ENCODE assay signal across 26 cellular contexts in the genomic region with DNA sequence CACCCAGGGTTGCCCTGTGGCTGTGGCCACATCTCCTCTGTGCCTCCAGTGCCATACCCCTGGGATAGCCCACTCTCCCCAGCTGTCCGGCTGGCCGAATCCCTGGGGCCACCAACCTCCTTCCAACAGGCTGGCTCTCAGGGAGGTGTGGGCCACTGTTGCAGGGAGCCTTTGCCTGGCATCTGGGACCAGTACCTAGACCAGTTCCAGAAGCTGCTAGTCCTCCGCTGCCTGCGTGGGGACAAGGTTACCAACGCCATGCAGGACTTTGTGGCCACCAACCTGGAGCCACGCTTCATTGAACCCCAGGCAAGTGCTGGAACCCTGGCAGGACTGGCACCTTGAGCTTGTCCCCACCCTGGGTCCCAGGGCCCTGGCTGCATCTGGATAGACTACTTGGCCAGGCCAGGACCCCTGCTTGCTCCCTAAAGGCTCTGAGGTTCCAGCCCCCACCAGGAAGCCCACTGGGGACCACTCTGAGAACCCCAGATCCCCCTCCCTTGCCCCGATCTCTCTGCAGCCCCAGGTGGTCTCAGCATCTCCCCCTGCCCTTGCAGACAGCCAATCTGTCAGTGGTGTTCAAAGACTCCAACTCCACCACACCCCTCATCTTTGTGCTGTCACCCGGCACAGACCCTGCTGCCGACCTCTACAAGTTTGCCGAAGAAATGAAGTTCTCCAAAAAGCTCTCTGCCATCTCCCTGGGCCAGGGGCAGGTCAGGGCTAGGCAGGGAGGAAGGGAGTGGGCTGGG.
"Had no signal": no experiment of that assay in that cellular context is flagged by ENCODE, and none has a peak within 500 bp of the region (broad histone marks: within the 10 kb centered on the region; RNA-seq: fewer than 3 reads in every experiment).

No MANE protein-coding gene starts in this region.

- H3K4me3 ChIP-seq: body of pancreas, cardiac muscle cell, colonic mucosa, dorsolateral prefrontal cortex, esophagus squamous epithelium, gastrocnemius medialis, lung, SK-N-MC, tibial nerve had no signal

- H3K27ac Mint-ChIP-seq: activated CD4-positive, alpha-beta memory T cell treated with anti-CD3 and anti-CD28 coated beads, Interleukin-2, amount 10 ng/mL, durations not matched to agents 7 days and 5 days; activated CD4-positive, alpha-beta T cell treated with anti-CD3 and anti-CD28 coated beads, Interleukin-2, amount 10 ng/mL, durations not matched to agents 24 days and 14 days; activated naive CD8-positive, alpha-beta T cell treated with anti-CD3 and anti-CD28 coated beads, Interleukin-2, amount 50 U/mL, for 24 hours; activated T-helper 1 cell treated with anti-CD3 and anti-CD28 coated beads, Interleukin-12 subunit alpha, Interleukin-12 subunit beta, Interleukin-2, Interleukin-4 antibody, amounts not matched to agents 30 ng/mL and 10 ng/mL and 1 ng/mL, durations not matched to agents 14 hours and 24 hours and 36 hours; nephron had no signal

- H3K27ac ChIP-seq: body of pancreas, cardiac muscle cell, colonic mucosa, dorsolateral prefrontal cortex, esophagus squamous epithelium, gastrocnemius medialis, SK-N-MC, tibial nerve, VCaP had no signal

- ATAC-seq: activated CD4-positive, CD25-positive, alpha-beta regulatory T cell treated with anti-CD3 and anti-CD28 coated beads, Interleukin-2, amount 50 U/mL, for 24 hours; activated naive CD8-positive, alpha-beta T cell treated with anti-CD3 and anti-CD28 coated beads, Interleukin-2, amount 50 U/mL, for 24 hours; body of pancreas; effector memory CD8-positive, alpha-beta T cell; gastrocnemius medialis; left colon had no signal

- H3K27me3 ChIP-seq: body of pancreas, cardiac muscle cell, colonic mucosa, dorsolateral prefrontal cortex, esophagus squamous epithelium, gastrocnemius medialis, tibial nerve had no signal

- H3K4me1 Mint-ChIP-seq: activated CD4-positive, alpha-beta memory T cell treated with anti-CD3 and anti-CD28 coated beads, Interleukin-2, amount 10 ng/mL, durations not matched to agents 7 days and 5 days; activated CD4-positive, alpha-beta T cell treated with anti-CD3 and anti-CD28 coated beads, Interleukin-2, amount 10 ng/mL, durations not matched to agents 24 days and 14 days; activated naive CD8-positive, alpha-beta T cell treated with anti-CD3 and anti-CD28 coated beads, Interleukin-2, amount 50 U/mL, for 24 hours; nephron had no signal

- H3K9me3 ChIP-seq: body of pancreas, colonic mucosa, esophagus squamous epithelium, gastrocnemius medialis, tibial nerve had no signal

- H3K36me3 ChIP-seq: cardiac muscle cell, colonic mucosa had no signal

- H3K4me1 ChIP-seq: colonic mucosa, gastrocnemius medialis, tibial nerve had no signal

- H3K27me3 Mint-ChIP-seq: activated CD4-positive, alpha-beta memory T cell treated with anti-CD3 and anti-CD28 coated beads, Interleukin-2, amount 10 ng/mL, durations not matched to agents 7 days and 5 days; activated CD4-positive, alpha-beta T cell treated with anti-CD3 and anti-CD28 coated beads, Interleukin-2, amount 10 ng/mL, durations not matched to agents 24 days and 14 days; activated naive CD8-positive, alpha-beta T cell treated with anti-CD3 and anti-CD28 coated beads, Interleukin-2, amount 50 U/mL, for 24 hours; effector memory CD8-positive, alpha-beta T cell had no signal

- H3K4me3 Mint-ChIP-seq: activated CD4-positive, alpha-beta memory T cell treated with anti-CD3 and anti-CD28 coated beads, Interleukin-2, amount 10 ng/mL, durations not matched to agents 7 days and 5 days; activated CD4-positive, alpha-beta T cell treated with anti-CD3 and anti-CD28 coated beads, Interleukin-2, amount 10 ng/mL, durations not matched to agents 24 days and 14 days; activated naive CD8-positive, alpha-beta T cell treated with anti-CD3 and anti-CD28 coated beads, Interleukin-2, amount 50 U/mL, for 24 hours; activated T-helper 1 cell treated with anti-CD3 and anti-CD28 coated beads, Interleukin-12 subunit alpha, Interleukin-12 subunit beta, Interleukin-2, Interleukin-4 antibody, amounts not matched to agents 30 ng/mL and 10 ng/mL and 1 ng/mL, durations not matched to agents 14 hours and 24 hours and 36 hours; effector memory CD8-positive, alpha-beta T cell; nephron had no signal

- H3K9me3 Mint-ChIP-seq: activated CD4-positive, alpha-beta memory T cell treated with anti-CD3 and anti-CD28 coated beads, Interleukin-2, amount 10 ng/mL, durations not matched to agents 7 days and 5 days; activated CD4-positive, alpha-beta T cell treated with anti-CD3 and anti-CD28 coated beads, Interleukin-2, amount 10 ng/mL, durations not matched to agents 24 days and 14 days; activated naive CD8-positive, alpha-beta T cell treated with anti-CD3 and anti-CD28 coated beads, Interleukin-2, amount 50 U/mL, for 24 hours; activated T-helper 1 cell treated with anti-CD3 and anti-CD28 coated beads, Interleukin-12 subunit alpha, Interleukin-12 subunit beta, Interleukin-2, Interleukin-4 antibody, amounts not matched to agents 30 ng/mL and 10 ng/mL and 1 ng/mL, durations not matched to agents 14 hours and 24 hours and 36 hours; effector memory CD8-positive, alpha-beta T cell; nephron had no signal

- DNase-seq: activated CD4-positive, alpha-beta memory T cell treated with anti-CD3 and anti-CD28 coated beads, Interleukin-2, amount 10 ng/mL, durations not matched to agents 7 days and 5 days; activated CD4-positive, alpha-beta T cell treated with anti-CD3 and anti-CD28 coated beads, Interleukin-2, amount 10 ng/mL, durations not matched to agents 24 days and 14 days; activated gamma-delta T cell; activated naive CD4-positive, alpha-beta T cell treated with anti-CD3 and anti-CD28 coated beads, Interleukin-2, amount 50 U/mL, for 16 hours; activated naive CD8-positive, alpha-beta T cell treated with anti-CD3 and anti-CD28 coated beads, Interleukin-2, amount 50 U/mL, for 24 hours; body of pancreas; colonic mucosa; effector memory CD8-positive, alpha-beta T cell; esophagus squamous epithelium; gastrocnemius medialis; hypothalamus; left colon; nucleus accumbens; stimulated activated CD4-positive, alpha-beta T cell treated with anti-CD3 and anti-CD28 coated beads, Interleukin-4, amount 100 ng/mL, for 24 hours; stimulated activated naive CD4-positive, alpha-beta T cell treated with Interleukin-2 at 50 U/mL for 16 hours; SW 1271; T-helper 2 cell had no signal
